1 cellular context compared by ENCODE assay signal in the genomic region with DNA sequence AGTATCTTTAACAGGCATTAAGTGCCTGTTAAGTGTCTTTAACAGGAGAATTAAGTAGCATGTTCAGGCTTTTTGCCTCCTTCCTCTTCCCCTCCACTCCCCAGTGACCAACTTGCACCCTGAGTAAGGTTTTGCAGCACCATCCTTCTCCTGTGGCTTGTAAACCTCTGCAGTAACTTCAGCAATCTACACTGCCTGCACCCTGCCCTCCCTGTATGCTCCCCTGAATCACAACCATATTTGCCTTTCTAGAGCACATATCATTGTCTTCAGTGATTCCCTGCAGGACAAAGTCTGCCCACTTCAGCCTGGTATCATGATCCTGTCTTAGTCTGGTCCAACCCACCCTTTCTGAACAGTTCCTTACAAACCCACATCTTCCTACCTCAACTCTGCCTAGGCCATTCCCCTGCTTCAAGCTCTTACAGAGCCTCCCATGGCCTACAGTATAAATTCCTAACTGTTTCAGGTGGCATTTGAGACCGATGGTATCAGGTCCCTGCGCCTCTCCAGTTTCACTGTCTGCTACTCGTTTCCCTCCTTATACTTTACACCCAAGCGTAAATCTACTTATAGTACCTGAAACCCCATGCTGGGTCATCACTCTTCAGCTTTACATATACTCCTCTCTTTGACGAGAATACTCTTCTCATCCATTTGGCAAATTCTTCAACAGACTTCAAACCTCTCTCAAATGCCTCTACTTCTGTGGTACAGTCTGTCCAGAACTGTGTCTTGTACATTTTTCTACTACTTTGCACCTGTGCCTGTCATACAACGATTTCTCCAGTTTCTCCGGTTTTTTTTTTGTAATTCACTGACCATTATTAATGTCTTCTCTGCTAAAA.
TF ChIP-seq lines count a peak whose summit lies in the region.

No MANE protein-coding gene starts in this region.

TF ChIP-seq in IMR-90, 13 proteins besides CTCF, POLR2A, EP300 and RAD21:
- TF ChIP-seq CEBPB (IDR thresholded peaks at IDR 0.05; ENCODE audit: low read depth, low read length), result no peak
- TF ChIP-seq MXI1 (IDR thresholded peaks at IDR 0.05; ENCODE audit: borderline replicate concordance, low read depth, low read length), result no peak
- no peak for TF ChIP-seq BHLHE40 (IDR thresholded peaks at IDR 0.05; ENCODE audit: low read depth, low read length)
- TF ChIP-seq MAFK (IDR thresholded peaks at IDR 0.05; ENCODE audit: low read depth, low read length), result no peak
- no peak for TF ChIP-seq MAZ (IDR thresholded peaks at IDR 0.05; ENCODE audit: borderline replicate concordance, low read depth, low read length)
- TF ChIP-seq, protein P1, sequence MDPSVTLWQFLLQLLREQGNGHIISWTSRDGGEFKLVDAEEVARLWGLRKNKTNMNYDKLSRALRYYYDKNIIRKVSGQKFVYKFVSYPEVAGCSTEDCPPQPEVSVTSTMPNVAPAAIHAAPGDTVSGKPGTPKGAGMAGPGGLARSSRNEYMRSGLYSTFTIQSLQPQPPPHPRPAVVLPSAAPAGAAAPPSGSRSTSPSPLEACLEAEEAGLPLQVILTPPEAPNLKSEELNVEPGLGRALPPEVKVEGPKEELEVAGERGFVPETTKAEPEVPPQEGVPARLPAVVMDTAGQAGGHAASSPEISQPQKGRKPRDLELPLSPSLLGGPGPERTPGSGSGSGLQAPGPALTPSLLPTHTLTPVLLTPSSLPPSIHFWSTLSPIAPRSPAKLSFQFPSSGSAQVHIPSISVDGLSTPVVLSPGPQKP (IDR thresholded peaks at IDR 0.05; ENCODE audit: borderline replicate concordance, low read depth, low read length), result no peak
- no peak for TF ChIP-seq RCOR1 (IDR thresholded peaks at IDR 0.05; ENCODE audit: insufficient replicate concordance, low read length)
- no peak for TF ChIP-seq FOS (IDR thresholded peaks at IDR 0.05; ENCODE audit: low read depth, low read length)
- TF ChIP-seq, protein P2, sequence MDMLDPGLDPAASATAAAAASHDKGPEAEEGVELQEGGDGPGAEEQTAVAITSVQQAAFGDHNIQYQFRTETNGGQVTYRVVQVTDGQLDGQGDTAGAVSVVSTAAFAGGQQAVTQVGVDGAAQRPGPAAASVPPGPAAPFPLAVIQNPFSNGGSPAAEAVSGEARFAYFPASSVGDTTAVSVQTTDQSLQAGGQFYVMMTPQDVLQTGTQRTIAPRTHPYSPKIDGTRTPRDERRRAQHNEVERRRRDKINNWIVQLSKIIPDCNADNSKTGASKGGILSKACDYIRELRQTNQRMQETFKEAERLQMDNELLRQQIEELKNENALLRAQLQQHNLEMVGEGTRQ (IDR thresholded peaks at IDR 0.05; ENCODE audit: low read depth, low read length), result no peak
- TF ChIP-seq CHD1 (IDR thresholded peaks at IDR 0.05; ENCODE audit: low read depth, low read length), result no peak
- TF ChIP-seq NFE2L2 (IDR thresholded peaks at IDR 0.05; ENCODE audit: low read depth, low read length), result no peak
- no peak for TF ChIP-seq RFX5 (IDR thresholded peaks at IDR 0.05; ENCODE audit: low read depth, low read length)
- TF ChIP-seq SMC3 (IDR thresholded peaks at IDR 0.05; ENCODE audit: low read depth, low read length), result no peak
